8 cellular contexts compared by ENCODE assay signal in the genomic region with DNA sequence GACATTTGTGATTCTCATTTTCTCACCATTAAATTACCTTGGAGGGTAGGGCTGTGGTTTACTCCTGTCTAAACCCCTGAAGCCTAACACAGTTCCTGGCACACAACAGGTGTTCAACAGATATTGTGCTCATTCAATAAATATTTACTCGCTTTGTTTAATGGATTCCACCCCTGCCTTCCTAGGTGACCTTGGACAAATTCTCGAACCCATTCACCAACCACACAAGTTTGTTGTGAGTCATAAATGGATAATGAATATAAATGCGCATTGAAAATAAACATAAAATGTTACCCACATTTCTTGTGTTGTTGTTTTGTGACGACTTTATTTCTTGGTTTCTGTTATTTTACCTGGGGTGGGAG. TPM values are rescaled to one million over a fixed set of nuclear protein-coding genes. Genes with fewer than 3 reads are reported as not detected.
A peak's percentile ranks its signal among the peaks of the same experiment; 100 is the strongest.
DNase-seq lines count a peak whose midpoint lies in the region; ATAC-seq and TF ChIP-seq lines count a peak whose summit lies in the region.

No MANE protein-coding gene starts in this region.

- H4K20me1 ChIP-seq in OCI-LY1 (ENCODE audit: insufficient read depth, low read length), result no peaks in the 10 kb centered on the region

- WGBS in gastroesophageal sphincter (ENCODE audit: low coverage in 1 of 2), 2 donors, result 21 to 23% methylated on average over 4 of the region's 4 CpGs

- H3K4me3 ChIP-seq in OCI-LY1 (ENCODE audit: low read depth, low read length, poor library complexity, severe bottlenecking) (peak overlapping the region; percentile 94), gastroesophageal sphincter (peak overlapping the region in 1 of 2 donors; percentile 95), tibial artery (peak overlapping the region; percentile 76 to 89)

- H3K36me3 ChIP-seq in OCI-LY1 (ENCODE audit: insufficient read depth, low read length), result peaks cover 20% of the 10 kb centered on the region
- peaks cover 0 to 55% of the 10 kb centered on the region in 2 donors for H3K36me3 ChIP-seq in gastroesophageal sphincter
- H3K36me3 ChIP-seq in tibial artery, result peaks cover 22 to 39% (median 24%) of the 10 kb centered on the region in 3 donors

- no peak for DNase-seq in activated naive CD4-positive, alpha-beta T cell (lab: John Stamatoyannopoulos, UW)
- DNase-seq in tibial artery (no peak), COLO829 (ENCODE audit: low spot score) (no peak), MV-4-11 (lab: John Stamatoyannopoulos, UW) (no peak)
- DNase-seq in NK-92 treated with Interleukin-12 subunit alpha and Interleukin-12 subunit beta, amount 100 ng/mL, for 24 hours (lab: John Stamatoyannopoulos, UW), result no peak

- H3K4me1 Mint-ChIP-seq in activated naive CD4-positive, alpha-beta T cell treated with anti-CD3 and anti-CD28 coated beads, Interleukin-2, amount 50 U/mL, for 24 hours, result peaks cover 54% of the 10 kb centered on the region

- H2AFZ ChIP-seq in OCI-LY1 (ENCODE audit: low read length), result no peak overlapping the region

- TF ChIP-seq CTCF in OCI-LY1 (IDR thresholded peaks at IDR 0.05; ENCODE audit: low read length) (no peak), gastroesophageal sphincter (IDR thresholded peaks at IDR 0.05) (no peak), tibial artery (IDR thresholded peaks at IDR 0.05) (no peak)

- H3K27me3 ChIP-seq in OCI-LY1 (ENCODE audit: insufficient read depth, low read length) (no peaks in the 10 kb centered on the region), gastroesophageal sphincter (no peaks in the 10 kb centered on the region), tibial artery (no peaks in the 10 kb centered on the region)

- peak overlapping the region; percentile 99 for H3K4me3 Mint-ChIP-seq in activated naive CD4-positive, alpha-beta T cell treated with anti-CD3 and anti-CD28 coated beads, Interleukin-2, amount 50 U/mL, for 24 hours

- no peaks in the 10 kb centered on the region for H3K9me3 Mint-ChIP-seq in activated naive CD4-positive, alpha-beta T cell treated with anti-CD3 and anti-CD28 coated beads, Interleukin-2, amount 50 U/mL, for 24 hours

- H3K27ac Mint-ChIP-seq in activated naive CD4-positive, alpha-beta T cell treated with anti-CD3 and anti-CD28 coated beads, Interleukin-2, amount 50 U/mL, for 24 hours, result peak overlapping the region; percentile 99

- H3K9me3 ChIP-seq in OCI-LY1 (ENCODE audit: low read length) (no peaks in the 10 kb centered on the region), gastroesophageal sphincter (no peaks in the 10 kb centered on the region), tibial artery (no peaks in the 10 kb centered on the region)

- peak overlapping the region; percentile 31; the same call in 1 of the 2 replicates for H3K4me2 ChIP-seq in OCI-LY1 (ENCODE audit: low read length)

- ATAC-seq in gastroesophageal sphincter, result peak; percentile 13

- H3K4me1 ChIP-seq in OCI-LY1 (ENCODE audit: insufficient read depth, low read length, severe bottlenecking) (peaks cover 16% of the 10 kb centered on the region), gastroesophageal sphincter (peaks cover 3 to 22% (median 6%) of the 10 kb centered on the region in 3 donors), tibial artery (peaks cover 0 to 18% (median 11%) of the 10 kb centered on the region in 4 donors)

- no peaks in the 10 kb centered on the region for H3K27me3 Mint-ChIP-seq in activated naive CD4-positive, alpha-beta T cell treated with anti-CD3 and anti-CD28 coated beads, Interleukin-2, amount 50 U/mL, for 24 hours

- intact Hi-C loops in tibial artery (cut with DNase I; ENCODE audit: low total_unique reads), result no loop called here

- no peak for TF ChIP-seq EP300 in gastroesophageal sphincter (IDR thresholded peaks at IDR 0.05)

- H3K27ac ChIP-seq in OCI-LY1 (ENCODE audit: low read depth, low read length, poor library complexity, severe bottlenecking), result no peak overlapping the region
- H3K27ac ChIP-seq in gastroesophageal sphincter, result peak overlapping the region in 3 of 4 donors; percentile 79 to 86 (median 82)
- H3K27ac ChIP-seq in tibial artery, result peak overlapping the region; percentile 68 to 75

- no peak for TF ChIP-seq POLR2A in gastroesophageal sphincter (IDR thresholded peaks at IDR 0.05)

- peaks cover 12% of the 10 kb centered on the region for H3K79me2 ChIP-seq in OCI-LY1 (ENCODE audit: insufficient read depth, low read length)

- no peaks in the 10 kb centered on the region for H3F3A ChIP-seq in OCI-LY1 (ENCODE audit: insufficient read depth, low read length)

- no peak overlapping the region; the same call in 1 of the 2 replicates for H3K9ac ChIP-seq in OCI-LY1 (ENCODE audit: low read length)

- no peaks in the 10 kb centered on the region for H3K9me2 ChIP-seq in OCI-LY1 (ENCODE audit: low read depth, low read length)

- peaks cover 16% of the 10 kb centered on the region for H3K36me3 Mint-ChIP-seq in activated naive CD4-positive, alpha-beta T cell treated with anti-CD3 and anti-CD28 coated beads, Interleukin-2, amount 50 U/mL, for 24 hours

RNA-seq across cellular contexts. Expression of a gene that starts 0.4 kb away (rescaled TPM):
- 10 to 100 TPM; 26.4 to 30.9 (median 29.1) TPM for total RNA-seq in gastroesophageal sphincter

RNA-seq across cellular contexts. Expression of a gene that starts 9.8 kb away (rescaled TPM):
- 10 to 100 TPM; 10.8 to 19.5 (median 11.7) TPM for total RNA-seq in gastroesophageal sphincter

RNA-seq across cellular contexts. Expression of a gene that starts 10.3 kb away (rescaled TPM):
- 10 to 100 TPM in 1 of 4 donors, 1 to 10 TPM in 3; 4.8 to 11.0 (median 7.8) TPM for total RNA-seq in gastroesophageal sphincter

RNA-seq across cellular contexts. Expression of a gene that starts 15.3 kb away (rescaled TPM):
- total RNA-seq in gastroesophageal sphincter, result under 1 TPM in 3 of 4 donors, not detected in 1; 0.27 to 0.57 (median 0.31) TPM

RNA-seq across cellular contexts. Expression of a gene that starts 27.3 kb away (rescaled TPM):
- 10 to 100 TPM in 1 of 4 donors, 1 to 10 TPM in 3; 3.4 to 11.1 (median 7.9) TPM for total RNA-seq in gastroesophageal sphincter
